Comparison of ENCODE assay signal across 17 cellular contexts in genomic region chr1:94608142-94608851, GRCh38.
A peak's percentile ranks its signal among the peaks of the same experiment; 100 is the strongest.
DNase-seq lines count a peak whose midpoint lies in the region; ATAC-seq and TF ChIP-seq lines count a peak whose summit lies in the region.
"Had no signal": no experiment of that assay in that cellular context is flagged by ENCODE, and none has a peak within 500 bp of the region (broad histone marks: within the 10 kb centered on the region; RNA-seq: fewer than 3 reads in every experiment).

No MANE protein-coding gene starts in this region.

- H4K91ac ChIP-seq in trophoblast cell (ENCODE audit: low read depth, low read length): no peak overlapping the region

- H3K36me3 ChIP-seq in HCT116 (ENCODE audit: control insufficient read depth in 1 of 2, insufficient read depth in 2 of 2, low read length in 2 of 2) (no peaks in the 10 kb centered on the region), RWPE2 (ENCODE audit: low read depth) (no peaks in the 10 kb centered on the region), trophoblast cell (ENCODE audit: control insufficient read depth in 1 of 2, insufficient read depth in 2 of 2, low read length in 2 of 2) (no peaks in the 10 kb centered on the region)
- H3K36me3 ChIP-seq: ovary, WERI-Rb-1 had no signal

- intact Hi-C loops in HCT116 (cut with micrococcal nuclease): loop anchor here (5.0 kb wide), 2 partner anchors 104 to 194 kb away; no protein-coding TSS in a partner anchor

- no peak overlapping the region for H3K4ac ChIP-seq in trophoblast cell (ENCODE audit: low read depth, low read length)

- POLR2A ChIA-PET in HCT116 (lab: Charles Lee): interaction anchor here (1.2 kb wide), 1 partner anchor 66 kb away, joined by 3 read pairs; no protein-coding TSS in a partner anchor

- H3K4me3 ChIP-seq in HCT116 (replicated peaks in 1 of 2; ENCODE audit: low read depth in 1 of 2, low read length in 2 of 2): no peak overlapping the region
- no peak overlapping the region for H3K4me3 ChIP-seq in RWPE2 (ENCODE audit: severe bottlenecking)
- H3K4me3 ChIP-seq in trophoblast cell (ENCODE audit: low read depth, low read length): no peak overlapping the region
- H3K4me3 ChIP-seq: ovary had no signal

- peak overlapping the region; percentile 61 for H2BK12ac ChIP-seq in trophoblast cell (ENCODE audit: low read length)

- BruUV-seq in HCT116 (replicated peaks; lab: Mats Ljungman, UMichigan): no TSS peak

- DNase-seq in HCT116 (ENCODE audit: low read depth, low spot score): no peak
- no peak for DNase-seq in RWPE2 (ENCODE audit: low spot score)
- DNase-seq in kidney glomerular epithelial cell (lab: John Stamatoyannopoulos, UW): peak; percentile 56
- no peak for DNase-seq in trophoblast cell
- no peak for DNase-seq in NCI-H187 (lab: John Stamatoyannopoulos, UW)
- DNase-seq in stimulated activated naive CD8-positive, alpha-beta T cell treated with anti-CD3 and anti-CD28 coated beads, Interleukin-15, amount 100 ng/mL, for 72 hours: no peak
- DNase-seq: activated CD8-positive, alpha-beta T cell treated with anti-CD3 and anti-CD28 coated beads, Interleukin-2, amount 10 ng/mL, durations not matched to agents 7 days and 5 days; COR-L47; effector memory CD8-positive, alpha-beta T cell; foreskin fibroblast; GF-D8; midbrain; NCI-H446 treated with DMSO at 0.1 percent for 48 hours; ovary; WERI-Rb-1 had no signal

- H3K27me3 ChIP-seq in HCT116 (ENCODE audit: insufficient read depth, low read length) (no peaks in the 10 kb centered on the region), RWPE2 (ENCODE audit: insufficient read depth, poor library complexity, severe bottlenecking) (no peaks in the 10 kb centered on the region), trophoblast cell (ENCODE audit: insufficient read depth, low read length) (no peaks in the 10 kb centered on the region)
- H3K27me3 ChIP-seq: ovary had no signal

- peaks cover 2% of the 10 kb centered on the region for H3K79me1 ChIP-seq in trophoblast cell (ENCODE audit: low read length)

- peak overlapping the region; percentile 18 for H3K14ac ChIP-seq in trophoblast cell (ENCODE audit: low read length)

- H3K4me2 ChIP-seq in HCT116 (ENCODE audit: low read length): peak overlapping the region; percentile 48
- no peak overlapping the region for H3K4me2 ChIP-seq in trophoblast cell (ENCODE audit: low read length)

- no peak for ATAC-seq in HCT116
- peak; percentile 41; the same call in 1 of the 3 replicates for ATAC-seq in RWPE2 (ENCODE audit: low read depth)
- no peak for ATAC-seq in GM18858 (IDR thresholded peaks at IDR 0.05; ENCODE audit: unreplicated experiment)
- no peak for ATAC-seq in GM19455 (IDR thresholded peaks at IDR 0.05; ENCODE audit: unreplicated experiment)
- no peak for ATAC-seq in stimulated activated naive CD8-positive, alpha-beta T cell treated with anti-CD3 and anti-CD28 coated beads, Interleukin-15, amount 100 ng/mL, for 72 hours
- ATAC-seq: activated CD8-positive, alpha-beta T cell treated with anti-CD3 and anti-CD28 coated beads, Interleukin-2, amount 10 ng/mL, durations not matched to agents 7 days and 5 days; effector memory CD8-positive, alpha-beta T cell had no signal

- H3K27ac Mint-ChIP-seq in stimulated activated naive CD8-positive, alpha-beta T cell treated with anti-CD3 and anti-CD28 coated beads, Interleukin-15, amount 100 ng/mL, for 72 hours: no peak overlapping the region
- H3K27ac Mint-ChIP-seq: activated CD8-positive, alpha-beta T cell treated with anti-CD3 and anti-CD28 coated beads, Interleukin-2, amount 10 ng/mL, durations not matched to agents 7 days and 5 days; effector memory CD8-positive, alpha-beta T cell had no signal

- H3K79me2 ChIP-seq in HCT116 (ENCODE audit: insufficient read depth, low read length): no peaks in the 10 kb centered on the region
- H3K79me2 ChIP-seq in trophoblast cell (ENCODE audit: control insufficient read depth, insufficient read depth, low read length, poor library complexity): no peaks in the 10 kb centered on the region

- H3K27ac ChIP-seq in HCT116 (ENCODE audit: low read depth, low read length) (peak overlapping the region; percentile 11; the same call in 1 of the 2 replicates), RWPE2 (ENCODE audit: poor library complexity, severe bottlenecking) (peak overlapping the region; percentile 18), trophoblast cell (ENCODE audit: low read depth, low read length) (no peak overlapping the region)
- H3K27ac ChIP-seq: ovary, WERI-Rb-1 had no signal

- H3K4me1 ChIP-seq in HCT116 (ENCODE audit: control insufficient read depth in 1 of 2, insufficient read depth in 2 of 2, low read length in 2 of 2) (peaks cover 26 to 83% of the 10 kb centered on the region in 2 experiments), RWPE2 (ENCODE audit: insufficient read depth, poor library complexity, severe bottlenecking) (peaks cover 18% of the 10 kb centered on the region), trophoblast cell (ENCODE audit: control insufficient read depth in 1 of 2, insufficient read depth in 2 of 2, low read length in 2 of 2) (peaks cover 0 to 5% of the 10 kb centered on the region in 2 experiments)

- TF ChIP-seq POLR2A in HCT116 (IDR thresholded peaks at IDR 0.05; ENCODE audit: borderline replicate concordance, extremely low read depth, insufficient read depth, insufficient read length): no peak

- H3K4me3 Mint-ChIP-seq in stimulated activated naive CD8-positive, alpha-beta T cell treated with anti-CD3 and anti-CD28 coated beads, Interleukin-15, amount 100 ng/mL, for 72 hours: no peak overlapping the region
- H3K4me3 Mint-ChIP-seq: activated CD8-positive, alpha-beta T cell treated with anti-CD3 and anti-CD28 coated beads, Interleukin-2, amount 10 ng/mL, durations not matched to agents 7 days and 5 days; effector memory CD8-positive, alpha-beta T cell had no signal

- no peak for TF ChIP-seq RAD21 in HCT116 (IDR thresholded peaks at IDR 0.05; ENCODE audit: low read depth)

- H2BK5ac ChIP-seq in trophoblast cell (ENCODE audit: low read depth, low read length, poor library complexity): no peak overlapping the region

- H2AK5ac ChIP-seq in trophoblast cell (ENCODE audit: low read length): no peak overlapping the region

- H3K9me3 Mint-ChIP-seq in stimulated activated naive CD8-positive, alpha-beta T cell treated with anti-CD3 and anti-CD28 coated beads, Interleukin-15, amount 100 ng/mL, for 72 hours: no peaks in the 10 kb centered on the region
- H3K9me3 Mint-ChIP-seq: effector memory CD8-positive, alpha-beta T cell had no signal

- H3K9me2 ChIP-seq in HCT116 (ENCODE audit: insufficient read depth): no peaks in the 10 kb centered on the region

- H3K9me3 ChIP-seq in HCT116 (ENCODE audit: control insufficient read depth in 1 of 2, insufficient read depth in 1 of 2, low read depth in 1 of 2, low read length in 2 of 2): no peaks in the 10 kb centered on the region
- no peaks in the 10 kb centered on the region for H3K9me3 ChIP-seq in RWPE2 (ENCODE audit: severe bottlenecking)
- H3K9me3 ChIP-seq in trophoblast cell (ENCODE audit: insufficient read depth, low read depth, low read length): no peaks in the 10 kb centered on the region
- H3K9me3 ChIP-seq: ovary had no signal

- RAD21 ChIA-PET in HCT116 (lab: Charles Lee; ENCODE audit: low non-redundant PET in 1 of 2, low total read pairs in 2 of 2, uncharacterized antibody in 2 of 2, unreplicated experiment in 2 of 2): no interaction called here

- no peak overlapping the region for H3K18ac ChIP-seq in trophoblast cell (ENCODE audit: low read length)

- H2AFZ ChIP-seq in HCT116 (ENCODE audit: low read depth, low read length, poor library complexity, severe bottlenecking): peak overlapping the region; percentile 19
- H2AFZ ChIP-seq in trophoblast cell (ENCODE audit: insufficient read depth, low read length, poor library complexity): no peak overlapping the region

- no peak overlapping the region for H4K12ac ChIP-seq in trophoblast cell (ENCODE audit: low read depth, low read length)

- peaks cover 4% of the 10 kb centered on the region for H3K4me1 Mint-ChIP-seq in stimulated activated naive CD8-positive, alpha-beta T cell treated with anti-CD3 and anti-CD28 coated beads, Interleukin-15, amount 100 ng/mL, for 72 hours

- peaks cover 8% of the 10 kb centered on the region for H3K27me3 Mint-ChIP-seq in stimulated activated naive CD8-positive, alpha-beta T cell treated with anti-CD3 and anti-CD28 coated beads, Interleukin-15, amount 100 ng/mL, for 72 hours

- H2BK120ac ChIP-seq in trophoblast cell (ENCODE audit: insufficient read depth, low read length, poor library complexity): no peak overlapping the region

- H4K20me1 ChIP-seq in HCT116 (ENCODE audit: insufficient read depth): no peaks in the 10 kb centered on the region

- 0 out of 2 replicates have a peak overlapping the region, but pooled peaks have one; percentile 22 for H3K9ac ChIP-seq in HCT116 (ENCODE audit: low read length)
- H3K9ac ChIP-seq in trophoblast cell (ENCODE audit: low read length): no peak overlapping the region

- H3K23ac ChIP-seq in trophoblast cell (ENCODE audit: low read length): no peak overlapping the region

- CTCF ChIA-PET in HCT116 (lab: Charles Lee): no interaction called here

- no peak for TF ChIP-seq CTCF in HCT116 (IDR thresholded peaks at IDR 0.05 in 2 of 3, conservative IDR thresholded peaks at IDR 0.05 in 1 of 3; ENCODE audit: borderline replicate concordance in 1 of 3, insufficient read depth in 1 of 3, low read depth in 2 of 3, low read length in 2 of 3)
- TF ChIP-seq CTCF in RWPE2 (IDR thresholded peaks at IDR 0.05; ENCODE audit: poor library complexity, severe bottlenecking): no peak

- WGBS in trophoblast cell (ENCODE audit: extremely low coverage, insufficient coverage, insufficient read length): no CpG with 5 or more reads among the region's 10 CpGs

- H4K8ac ChIP-seq in trophoblast cell (ENCODE audit: low read depth, low read length): no peak overlapping the region

TF ChIP-seq in HCT116, 20 proteins besides CTCF, POLR2A, EP300 and RAD21:
- TF ChIP-seq POLR2AphosphoS5 (IDR thresholded peaks at IDR 0.05; ENCODE audit: low read depth, low read length) (no peak), ZFX (IDR thresholded peaks at IDR 0.05) (peak; percentile 35)
